ENCODE assay signal across 21 cellular contexts in the genomic region with DNA sequence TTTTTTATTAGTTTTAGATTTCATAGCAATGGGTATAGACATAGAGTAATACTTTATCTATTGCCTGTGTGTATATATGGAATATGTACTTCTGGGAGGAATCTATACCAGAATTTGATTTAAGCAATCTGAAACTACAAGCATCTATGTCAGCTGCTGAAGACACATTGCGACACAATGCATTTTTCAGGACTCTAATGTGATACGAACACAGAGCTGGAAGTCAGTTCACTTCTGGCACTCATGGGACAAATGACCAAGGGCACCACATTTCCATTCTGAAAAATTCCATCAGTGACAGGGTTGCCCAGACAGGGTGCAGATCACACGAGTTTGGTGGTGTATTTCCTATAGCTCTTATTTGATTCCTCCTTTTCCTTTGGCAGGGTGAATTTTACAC.
DNase-seq lines count a peak whose midpoint lies in the region; ATAC-seq, FAIRE-seq and TF ChIP-seq lines count a peak whose summit lies in the region.
"Had no signal": no experiment of that assay in that cellular context is flagged by ENCODE, and none has a peak within 500 bp of the region (broad histone marks: within the 10 kb centered on the region; RNA-seq: fewer than 3 reads in every experiment).

No MANE protein-coding gene starts in this region.

- H3K14ac ChIP-seq in H1 (ENCODE audit: insufficient read length): no peak overlapping the region

- no peak overlapping the region for H3K23ac ChIP-seq in H1 (ENCODE audit: insufficient read length)

- no peak overlapping the region for H2BK12ac ChIP-seq in H1 (ENCODE audit: low read depth, low read length)

- H3K23me2 ChIP-seq in H1 (ENCODE audit: low read depth, low read length): no peaks in the 10 kb centered on the region

- no peaks in the 10 kb centered on the region for H3K9me2 ChIP-seq in PC-3 (replicated peaks; ENCODE audit: low read length)

- TF ChIP-seq CTCF in HepG2 (CRISPR knock-in tag; IDR thresholded peaks at IDR 0.05): no peak
- no peak for TF ChIP-seq CTCF in right lobe of liver (IDR thresholded peaks at IDR 0.05)
- no peak for TF ChIP-seq CTCF in H1 (IDR thresholded peaks at IDR 0.05; ENCODE audit: control extremely low read depth in 1 of 3, insufficient read depth in 1 of 3, low read depth in 1 of 3, low read length in 3 of 3)
- no peak for TF ChIP-seq CTCF in PC-3 (conservative IDR thresholded peaks at IDR 0.05; ENCODE audit: low read depth, low read length)

- H3K4ac ChIP-seq in H1 (replicated peaks; ENCODE audit: insufficient read length, low read depth, low read length): no peak overlapping the region

- H3F3A ChIP-seq in PC-3 (ENCODE audit: low read length, unreplicated experiment): no peaks in the 10 kb centered on the region

- H4K5ac ChIP-seq in H1 (ENCODE audit: insufficient read length, low read depth, low read length): no peak overlapping the region

- no peak overlapping the region for H2BK120ac ChIP-seq in H1 (replicated peaks; ENCODE audit: low read depth, low read length)

- H3K4me2 ChIP-seq in HepG2 (ENCODE audit: low read depth, low read length) (no peak overlapping the region), H1 (ENCODE audit: insufficient read depth in 1 of 2, low read depth in 2 of 2, low read length in 2 of 2) (no peak overlapping the region), PC-3 (ENCODE audit: low read length) (no peak overlapping the region)
- H3K4me2 ChIP-seq: BLaER1 had no signal

- H2BK20ac ChIP-seq in H1 (ENCODE audit: low read length): no peak overlapping the region

- no peaks in the 10 kb centered on the region for H3K79me1 ChIP-seq in H1 (ENCODE audit: low read depth, low read length)

- WGBS in HepG2 (ENCODE audit: low lambda C conversion rate): 13% methylated on average over 3 of the region's 3 CpGs
- WGBS in right lobe of liver (ENCODE audit: insufficient coverage, low coverage, low lambda C conversion rate, missing lambda C conversion rate): 56% methylated on average over 3 of the region's 3 CpGs
- WGBS in H1 (ENCODE audit: extremely low coverage in 1 of 2, insufficient coverage in 1 of 2, insufficient read length in 1 of 2, insufficient replicate concordance in 2 of 2, low coverage in 1 of 2, low lambda C conversion rate in 2 of 2, missing lambda C conversion rate in 1 of 2), 2 experiments: 93% methylated on average over 3 of the region's 3 CpGs; no CpG with 5 or more reads in 1 of the 2 experiments

- TF ChIP-seq POLR2A in HepG2 (IDR thresholded peaks at IDR 0.05; ENCODE audit: insufficient read depth in 1 of 2, low read depth in 2 of 2, low read length in 2 of 2): no peak
- TF ChIP-seq POLR2A in right lobe of liver (IDR thresholded peaks at IDR 0.05): no peak
- TF ChIP-seq POLR2A in H1 (IDR thresholded peaks at IDR 0.05; ENCODE audit: control extremely low read depth in 1 of 2, low read depth in 2 of 2, low read length in 2 of 2): no peak

- H3K4me3 ChIP-seq in HepG2 (replicated peaks in 1 of 3; ENCODE audit: insufficient read depth in 1 of 3, low read depth in 2 of 3, low read length in 3 of 3) (no peak overlapping the region), right lobe of liver (no peak overlapping the region), H1 (ENCODE audit: extremely low read depth in 1 of 4, insufficient read depth in 2 of 4, low read depth in 3 of 4, low read length in 4 of 4) (no peak overlapping the region), PC-3 (ENCODE audit: low read length) (no peak overlapping the region)
- H3K4me3 ChIP-seq: BLaER1 had no signal

- H3K27ac ChIP-seq in HepG2 (ENCODE audit: extremely low read length, insufficient read depth, low read length): no peak overlapping the region
- no peak overlapping the region for H3K27ac ChIP-seq in right lobe of liver
- H3K27ac ChIP-seq in H1 (ENCODE audit: low read depth, low read length): no peak overlapping the region
- H3K27ac ChIP-seq in PC-3 (ENCODE audit: low read length): no peak overlapping the region
- H3K27ac ChIP-seq: 22Rv1, BLaER1 had no signal

- H3K79me2 ChIP-seq in HepG2 (ENCODE audit: insufficient read depth, low read length) (no peaks in the 10 kb centered on the region), H1 (ENCODE audit: control insufficient read depth in 1 of 2, insufficient read depth in 2 of 2, low read length in 2 of 2) (no peaks in the 10 kb centered on the region), PC-3 (ENCODE audit: low read length) (no peaks in the 10 kb centered on the region)

- H3K18ac ChIP-seq in H1 (ENCODE audit: extremely low read depth, low read length): no peak overlapping the region

- TF ChIP-seq EP300 in HepG2 (IDR thresholded peaks at IDR 0.05; ENCODE audit: low read depth in 2 of 2, low read length in 2 of 2): no peak
- no peak for TF ChIP-seq EP300 in HepG2 (CRISPR knock-in tag; IDR thresholded peaks at IDR 0.05; ENCODE audit: borderline replicate concordance)
- no peak for TF ChIP-seq EP300 in Ishikawa (IDR thresholded peaks at IDR 0.05; ENCODE audit: borderline replicate concordance)
- TF ChIP-seq EP300 in H1 (IDR thresholded peaks at IDR 0.05; ENCODE audit: borderline replicate concordance in 1 of 2, low read depth in 2 of 2, low read length in 2 of 2): no peak

- intact Hi-C loops in HepG2 (cut with micrococcal nuclease; ENCODE audit: unreplicated experiment): no loop called here
- intact Hi-C loops in right lobe of liver (cut with DNase I): no loop called here
- intact Hi-C loops in PC-3 (cut with micrococcal nuclease): no loop called here

- H3K9ac ChIP-seq in HepG2 (ENCODE audit: insufficient read depth, low read depth, low read length) (no peak overlapping the region), H1 (replicated peaks in 1 of 4; ENCODE audit: extremely low read depth in 1 of 4, low read depth in 3 of 4, low read length in 3 of 4) (no peak overlapping the region), PC-3 (ENCODE audit: low read length) (no peak overlapping the region)
- H3K9ac ChIP-seq: BLaER1 had no signal

- DNase-seq in HepG2 (ENCODE audit: low spot score) (no peak), right lobe of liver (no peak), H1 (ENCODE audit: low read depth in 1 of 2, low spot score in 2 of 2) (no peak), COLO668 (lab: John Stamatoyannopoulos, UW; ENCODE audit: unreplicated experiment) (no peak), PC-3 (no peak)
- DNase-seq: ACHN; BE2C; C1 segment of cervical spinal cord; Caco-2; Calu3; CD4-positive, alpha-beta memory T cell; CD4-positive, CD25-positive, alpha-beta regulatory T cell; CD8-positive, alpha-beta memory T cell; DMS79 treated with DMSO at 0.1 percent for 48 hours; GF-D8 had no signal

- FAIRE-seq in HepG2 (lab: Jason Lieb, UNC) (no peak), H1 (lab: Jason Lieb, UNC) (no peak)
- FAIRE-seq: D721Med, G401.6, GM12891 had no signal

- POLR2A ChIA-PET in HepG2 (lab: Yijun Ruan, JAX): no interaction called here
- POLR2A ChIA-PET in H1 (lab: Charles Lee; ENCODE audit: partially characterized antibody): no interaction called here
- POLR2A ChIA-PET in PC-3 (lab: Charles Lee; ENCODE audit: unreplicated experiment): no interaction called here

- H4K8ac ChIP-seq in H1 (ENCODE audit: extremely low read depth, insufficient read depth, low read length): no peak overlapping the region

- H2BK15ac ChIP-seq in H1 (ENCODE audit: low read length): no peak overlapping the region

- BruUV-seq in HepG2 (replicated peaks; lab: Mats Ljungman, UMichigan) (no TSS peak), PC-3 (replicated peaks; lab: Mats Ljungman, UMichigan) (no TSS peak)

- H2AFZ ChIP-seq in HepG2 (ENCODE audit: low read length) (no peak overlapping the region), H1 (ENCODE audit: low read length) (no peak overlapping the region), PC-3 (ENCODE audit: low read length) (no peak overlapping the region)

- no peak overlapping the region for H2AK5ac ChIP-seq in H1 (ENCODE audit: low read depth, low read length)

- in situ Hi-C loops in HepG2 (cut with HindIII; ENCODE audit: extremely low pct_ligation_motif_present, low pct_unique_long_range_greater_than_20kb): no loop called here

- H3K56ac ChIP-seq in H1 (replicated peaks; ENCODE audit: insufficient read length, low read depth, low read length): no peak overlapping the region

- CTCF ChIA-PET in HepG2 (lab: Yijun Ruan, JAX; ENCODE audit: low intra/inter-chr PET ratio, low total read pairs): no interaction called here
- CTCF ChIA-PET in H1 (lab: Charles Lee; ENCODE audit: partially characterized antibody): interaction anchor here (0.6 to 2.7 kb wide), 2 partner anchors 38 to 274 kb away, joined by 3 to 16 read pairs; no protein-coding TSS in a partner anchor
- CTCF ChIA-PET in PC-3 (lab: Charles Lee): no interaction called here

- no peaks in the 10 kb centered on the region; a peak in 1 of 5 replicates for H3K27me3 ChIP-seq in HepG2 (ENCODE audit: control insufficient read depth in 1 of 2, insufficient read depth in 2 of 2, low read length in 2 of 2)
- H3K27me3 ChIP-seq in right lobe of liver: no peaks in the 10 kb centered on the region
- no peaks in the 10 kb centered on the region for H3K27me3 ChIP-seq in H1 (replicated peaks in 1 of 4; ENCODE audit: control insufficient read depth in 3 of 4, extremely low read depth in 1 of 4, insufficient read depth in 3 of 4, low read length in 3 of 4)
- no peaks in the 10 kb centered on the region; the same call in 1 of the 2 replicates for H3K27me3 ChIP-seq in PC-3 (ENCODE audit: low read length)
- H3K27me3 ChIP-seq: BE2C, BLaER1 had no signal

- ATAC-seq in HepG2: no peak
- ATAC-seq in right lobe of liver: no peak
- no peak for ATAC-seq in PC-3

- H3K36me3 ChIP-seq in HepG2 (replicated peaks in 1 of 2; ENCODE audit: control insufficient read depth in 1 of 2, insufficient read depth in 2 of 2, low read length in 2 of 2) (no peaks in the 10 kb centered on the region), right lobe of liver (no peaks in the 10 kb centered on the region), H1 (ENCODE audit: control insufficient read depth in 2 of 4, insufficient read depth in 4 of 4, low read length in 3 of 4) (no peaks in the 10 kb centered on the region), PC-3 (ENCODE audit: low read depth, low read length) (no peaks in the 10 kb centered on the region)
- H3K36me3 ChIP-seq: BE2C, BLaER1 had no signal

- H3K9me3 ChIP-seq in HepG2 (ENCODE audit: low read length) (no peaks in the 10 kb centered on the region), right lobe of liver (peaks cover 0 to 2% (median 0%) of the 10 kb centered on the region in 4 donors), H1 (ENCODE audit: insufficient read depth in 2 of 2, low read depth in 1 of 2, low read length in 1 of 2) (no peaks in the 10 kb centered on the region), PC-3 (ENCODE audit: low read length) (no peaks in the 10 kb centered on the region)
- H3K9me3 ChIP-seq: BE2C, BLaER1, Caco-2 had no signal

- TF ChIP-seq RAD21 in HepG2 (CRISPR knock-in tag; IDR thresholded peaks at IDR 0.05) (no peak), Ishikawa (IDR thresholded peaks at IDR 0.05; ENCODE audit: low read depth) (no peak), H1 (IDR thresholded peaks at IDR 0.05 in 1 of 2, conservative IDR thresholded peaks at IDR 0.05 in 1 of 2; ENCODE audit: low read depth in 2 of 2, low read length in 2 of 2) (no peak)

- H4K20me1 ChIP-seq in HepG2 (ENCODE audit: insufficient read depth, low read length) (no peaks in the 10 kb centered on the region), H1 (replicated peaks in 1 of 2; ENCODE audit: control insufficient read depth in 1 of 2, insufficient read depth in 2 of 2, low read length in 2 of 2) (no peaks in the 10 kb centered on the region), PC-3 (ENCODE audit: low read length) (no peaks in the 10 kb centered on the region)
- H4K20me1 ChIP-seq: BLaER1 had no signal

- H2BK5ac ChIP-seq in H1 (ENCODE audit: low read depth, low read length): no peak overlapping the region

- no peak overlapping the region for H4K91ac ChIP-seq in H1 (replicated peaks; ENCODE audit: insufficient read length, low read length)

- H3K4me1 ChIP-seq in HepG2 (ENCODE audit: insufficient read depth, low read length) (no peaks in the 10 kb centered on the region), right lobe of liver (no peaks in the 10 kb centered on the region), H1 (replicated peaks in 1 of 4; ENCODE audit: control insufficient read depth in 3 of 4, insufficient read depth in 4 of 4, low read length in 3 of 4) (peaks cover 0 to 3% (median 0%) of the 10 kb centered on the region in 4 experiments; a peak in 3 of 7 replicates), PC-3 (ENCODE audit: insufficient read depth, low read length) (no peaks in the 10 kb centered on the region)
- H3K4me1 ChIP-seq: BE2C, BLaER1, Caco-2 had no signal
